33 cellular contexts compared by ENCODE assay signal in the genomic region with DNA sequence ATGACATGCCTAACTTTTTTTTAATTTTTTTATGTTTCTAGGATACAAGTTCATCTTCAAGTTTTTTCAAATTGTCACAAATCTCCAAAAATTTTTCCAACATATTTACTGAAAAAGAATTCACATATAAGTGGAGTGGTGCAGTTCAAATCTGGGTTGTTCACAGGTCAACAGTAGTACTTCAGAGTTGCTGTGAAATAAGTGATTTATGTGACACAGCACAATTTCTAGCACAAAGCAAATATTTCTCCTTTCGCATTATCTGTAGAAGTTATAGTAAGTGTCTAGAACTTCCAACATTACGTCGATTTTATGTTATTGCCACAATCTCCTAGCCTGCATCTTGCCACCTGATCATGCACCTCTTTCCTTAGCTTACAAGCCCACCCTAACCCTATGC. TPM values are rescaled to one million over a fixed set of nuclear protein-coding genes. Genes with fewer than 3 reads are reported as not detected.
"Had no signal": no experiment of that assay in that cellular context is flagged by ENCODE, and none has a peak within 500 bp of the region (broad histone marks: within the 10 kb centered on the region; RNA-seq: fewer than 3 reads in every experiment).

No MANE protein-coding gene starts in this region.

- H3K27me3 Mint-ChIP-seq: stimulated activated naive CD8-positive, alpha-beta T cell treated with anti-CD3 and anti-CD28 coated beads, Interleukin-15, amount 100 ng/mL, for 72 hours had no signal

- H3K4me1 Mint-ChIP-seq: mesothelial cell of epicardium; naive B cell; nephron; neural crest cell; stimulated activated memory B cell treated with anti-CD40 and anti-IgM and Interleukin-4, amounts not matched to agents 10 μg/mL and 1 μg/mL and 100 μg/mL, for 72 hours; stimulated activated naive CD8-positive, alpha-beta T cell treated with anti-CD3 and anti-CD28 coated beads, Interleukin-15, amount 100 ng/mL, for 72 hours had no signal

- H3K36me3 Mint-ChIP-seq: mesothelial cell of epicardium; naive B cell; stimulated activated memory B cell treated with anti-CD40 and anti-IgM and Interleukin-4, amounts not matched to agents 10 μg/mL and 1 μg/mL and 100 μg/mL, for 72 hours had no signal

- H3K9me3 Mint-ChIP-seq: mesothelial cell of epicardium; naive B cell; nephron; neural crest cell; stimulated activated memory B cell treated with anti-CD40 and anti-IgM and Interleukin-4, amounts not matched to agents 10 μg/mL and 1 μg/mL and 100 μg/mL, for 72 hours; stimulated activated naive CD8-positive, alpha-beta T cell treated with anti-CD3 and anti-CD28 coated beads, Interleukin-15, amount 100 ng/mL, for 72 hours had no signal

- DNase-seq: hypothalamus; islet precursor cell; left ventricle myocardium inferior; naive B cell; nucleus accumbens; right lobe of liver; stimulated activated CD4-positive, alpha-beta T cell treated with anti-CD3 and anti-CD28 coated beads, Interleukin-1b, Interleukin-23, amount 100 ng/mL, for 48 hours; stimulated activated CD4-positive, alpha-beta T cell treated with anti-CD3 and anti-CD28 coated beads, Interleukin-2, amount 100 ng/mL, for 48 hours; stimulated activated CD4-positive, alpha-beta T cell treated with anti-CD3 and anti-CD28 coated beads, Interleukin-4, amount 100 ng/mL, for 4 hours; stimulated activated CD8-positive, alpha-beta memory T cell treated with anti-CD3 and anti-CD28 coated beads, Interleukin-4, amount 100 ng/mL, for 48 hours; stimulated activated naive CD4-positive, alpha-beta T cell treated with Interleukin-2 at 50 U/mL for 16 hours; stimulated activated naive CD8-positive, alpha-beta T cell treated with anti-CD3 and anti-CD28 coated beads, Interleukin-15, amount 100 ng/mL, for 72 hours; substantia nigra; testis; thyroid gland; transverse colon; upper lobe of left lung had no signal

- ATAC-seq: right lobe of liver; stimulated activated memory B cell treated with anti-CD40 and anti-IgM and Interleukin-4, amounts not matched to agents 10 μg/mL and 1 μg/mL and 100 μg/mL, for 72 hours; stimulated activated naive CD8-positive, alpha-beta T cell treated with anti-CD3 and anti-CD28 coated beads, Interleukin-15, amount 100 ng/mL, for 72 hours had no signal

- H3K4me3 Mint-ChIP-seq: mesothelial cell of epicardium; naive B cell; nephron; neural crest cell; stimulated activated memory B cell treated with anti-CD40 and anti-IgM and Interleukin-4, amounts not matched to agents 10 μg/mL and 1 μg/mL and 100 μg/mL, for 72 hours; stimulated activated naive CD8-positive, alpha-beta T cell treated with anti-CD3 and anti-CD28 coated beads, Interleukin-15, amount 100 ng/mL, for 72 hours had no signal

- H3K27ac Mint-ChIP-seq: mesothelial cell of epicardium; naive B cell; nephron; progenitor cell of endocrine pancreas; stimulated activated memory B cell treated with anti-CD40 and anti-IgM and Interleukin-4, amounts not matched to agents 10 μg/mL and 1 μg/mL and 100 μg/mL, for 72 hours; stimulated activated naive CD8-positive, alpha-beta T cell treated with anti-CD3 and anti-CD28 coated beads, Interleukin-15, amount 100 ng/mL, for 72 hours had no signal

RNA-seq across cellular contexts. Expression of gene KRT2, which starts 9.7 kb away (rescaled TPM):
- total RNA-seq: kidney epithelial cell, left ventricle myocardium inferior, lung, mesothelial cell of epicardium, neural crest cell, osteocyte, progenitor cell of endocrine pancreas, pulmonary artery endothelial cell, renal cortical epithelial cell, right atrium auricular region, right lobe of liver, skeletal muscle tissue, smooth muscle cell, testis, transverse colon, upper lobe of left lung, urinary bladder had no signal

RNA-seq across cellular contexts. Expression of gene KRT1, which starts 18.5 kb away (rescaled TPM):
- total RNA-seq: kidney epithelial cell, left ventricle myocardium inferior, mesothelial cell of epicardium, neural crest cell, osteocyte, progenitor cell of endocrine pancreas, pulmonary artery endothelial cell, renal cortical epithelial cell, right atrium auricular region, right lobe of liver, testis, transverse colon had no signal

RNA-seq across cellular contexts. Expression of gene KRT77, which starts 41.7 kb away (rescaled TPM):
- total RNA-seq: kidney epithelial cell, left ventricle myocardium inferior, lung, mesothelial cell of epicardium, mononuclear cell, neural crest cell, osteocyte, progenitor cell of endocrine pancreas, pulmonary artery endothelial cell, renal cortical epithelial cell, right atrium auricular region, right lobe of liver, skeletal muscle tissue, thyroid gland, transverse colon, upper lobe of left lung, urinary bladder had no signal

RNA-seq across cellular contexts. Expression of gene KRT73, which starts 43.3 kb away (rescaled TPM):
- total RNA-seq: kidney epithelial cell, left ventricle myocardium inferior, lung, mesothelial cell of epicardium, neural crest cell, osteocyte, progenitor cell of endocrine pancreas, pulmonary artery endothelial cell, renal cortical epithelial cell, right atrium auricular region, right lobe of liver, smooth muscle cell, thyroid gland, transverse colon, vagina had no signal
